In the genomic region with DNA sequence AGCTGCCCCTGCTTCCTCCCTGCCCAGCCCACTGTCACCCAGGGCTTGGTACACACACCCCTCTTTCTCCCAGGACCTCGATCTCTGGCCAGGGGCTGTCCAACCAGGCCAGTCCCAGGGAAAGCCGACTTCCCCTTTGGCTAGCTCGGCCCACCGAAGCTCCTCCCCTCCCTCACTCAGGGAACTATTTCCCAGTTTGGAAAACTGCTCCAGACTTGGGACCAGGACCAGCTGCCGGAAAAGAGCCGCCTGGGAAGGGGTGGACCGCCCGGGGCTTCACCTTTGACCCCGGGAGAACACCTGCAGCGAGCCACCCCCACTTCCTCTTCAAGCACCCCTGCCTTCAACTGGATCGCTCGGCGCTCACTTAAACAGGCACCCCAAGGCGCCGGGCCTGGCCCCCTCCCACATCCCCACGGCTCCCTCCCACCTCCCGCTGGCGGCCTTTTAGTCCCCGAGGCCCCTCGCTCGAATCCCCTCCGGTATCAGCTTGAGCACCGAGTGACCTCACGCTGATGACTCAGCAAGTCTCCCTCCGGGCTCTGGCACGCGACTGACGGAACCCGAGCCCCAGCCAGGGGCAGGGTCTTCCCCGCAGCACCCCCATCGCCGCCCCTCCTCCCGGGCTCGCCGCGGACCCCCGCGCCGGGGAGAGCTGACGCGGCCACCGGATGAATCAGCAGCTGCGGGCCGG, we compare ENCODE assay signal across 1 cellular context.
TF ChIP-seq lines count a peak whose summit lies in the region.

No MANE protein-coding gene starts in this region.

TF ChIP-seq in GM12878, 131 proteins besides CTCF, POLR2A, EP300 and RAD21 (continued from another document and continues in another):
- TF ChIP-seq, protein P1, sequence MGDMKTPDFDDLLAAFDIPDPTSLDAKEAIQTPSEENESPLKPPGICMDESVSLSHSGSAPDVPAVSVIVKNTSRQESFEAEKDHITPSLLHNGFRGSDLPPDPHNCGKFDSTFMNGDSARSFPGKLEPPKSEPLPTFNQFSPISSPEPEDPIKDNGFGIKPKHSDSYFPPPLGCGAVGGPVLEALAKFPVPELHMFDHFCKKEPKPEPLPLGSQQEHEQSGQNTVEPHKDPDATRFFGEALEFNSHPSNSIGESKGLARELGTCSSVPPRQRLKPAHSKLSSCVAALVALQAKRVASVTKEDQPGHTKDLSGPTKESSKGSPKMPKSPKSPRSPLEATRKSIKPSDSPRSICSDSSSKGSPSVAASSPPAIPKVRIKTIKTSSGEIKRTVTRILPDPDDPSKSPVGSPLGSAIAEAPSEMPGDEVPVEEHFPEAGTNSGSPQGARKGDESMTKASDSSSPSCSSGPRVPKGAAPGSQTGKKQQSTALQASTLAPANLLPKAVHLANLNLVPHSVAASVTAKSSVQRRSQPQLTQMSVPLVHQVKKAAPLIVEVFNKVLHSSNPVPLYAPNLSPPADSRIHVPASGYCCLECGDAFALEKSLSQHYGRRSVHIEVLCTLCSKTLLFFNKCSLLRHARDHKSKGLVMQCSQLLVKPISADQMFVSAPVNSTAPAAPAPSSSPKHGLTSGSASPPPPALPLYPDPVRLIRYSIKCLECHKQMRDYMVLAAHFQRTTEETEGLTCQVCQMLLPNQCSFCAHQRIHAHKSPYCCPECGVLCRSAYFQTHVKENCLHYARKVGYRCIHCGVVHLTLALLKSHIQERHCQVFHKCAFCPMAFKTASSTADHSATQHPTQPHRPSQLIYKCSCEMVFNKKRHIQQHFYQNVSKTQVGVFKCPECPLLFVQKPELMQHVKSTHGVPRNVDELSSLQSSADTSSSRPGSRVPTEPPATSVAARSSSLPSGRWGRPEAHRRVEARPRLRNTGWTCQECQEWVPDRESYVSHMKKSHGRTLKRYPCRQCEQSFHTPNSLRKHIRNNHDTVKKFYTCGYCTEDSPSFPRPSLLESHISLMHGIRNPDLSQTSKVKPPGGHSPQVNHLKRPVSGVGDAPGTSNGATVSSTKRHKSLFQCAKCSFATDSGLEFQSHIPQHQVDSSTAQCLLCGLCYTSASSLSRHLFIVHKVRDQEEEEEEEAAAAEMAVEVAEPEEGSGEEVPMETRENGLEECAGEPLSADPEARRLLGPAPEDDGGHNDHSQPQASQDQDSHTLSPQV (IDR thresholded peaks at IDR 0.05): no peak
- TF ChIP-seq, protein P2, sequence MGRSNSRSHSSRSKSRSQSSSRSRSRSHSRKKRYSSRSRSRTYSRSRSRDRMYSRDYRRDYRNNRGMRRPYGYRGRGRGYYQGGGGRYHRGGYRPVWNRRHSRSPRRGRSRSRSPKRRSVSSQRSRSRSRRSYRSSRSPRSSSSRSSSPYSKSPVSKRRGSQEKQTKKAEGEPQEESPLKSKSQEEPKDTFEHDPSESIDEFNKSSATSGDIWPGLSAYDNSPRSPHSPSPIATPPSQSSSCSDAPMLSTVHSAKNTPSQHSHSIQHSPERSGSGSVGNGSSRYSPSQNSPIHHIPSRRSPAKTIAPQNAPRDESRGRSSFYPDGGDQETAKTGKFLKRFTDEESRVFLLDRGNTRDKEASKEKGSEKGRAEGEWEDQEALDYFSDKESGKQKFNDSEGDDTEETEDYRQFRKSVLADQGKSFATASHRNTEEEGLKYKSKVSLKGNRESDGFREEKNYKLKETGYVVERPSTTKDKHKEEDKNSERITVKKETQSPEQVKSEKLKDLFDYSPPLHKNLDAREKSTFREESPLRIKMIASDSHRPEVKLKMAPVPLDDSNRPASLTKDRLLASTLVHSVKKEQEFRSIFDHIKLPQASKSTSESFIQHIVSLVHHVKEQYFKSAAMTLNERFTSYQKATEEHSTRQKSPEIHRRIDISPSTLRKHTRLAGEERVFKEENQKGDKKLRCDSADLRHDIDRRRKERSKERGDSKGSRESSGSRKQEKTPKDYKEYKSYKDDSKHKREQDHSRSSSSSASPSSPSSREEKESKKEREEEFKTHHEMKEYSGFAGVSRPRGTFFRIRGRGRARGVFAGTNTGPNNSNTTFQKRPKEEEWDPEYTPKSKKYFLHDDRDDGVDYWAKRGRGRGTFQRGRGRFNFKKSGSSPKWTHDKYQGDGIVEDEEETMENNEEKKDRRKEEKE (IDR thresholded peaks at IDR 0.05): no peak
- no peak for TF ChIP-seq SREBF1 (IDR thresholded peaks at IDR 0.05; ENCODE audit: low read length)
- no peak for TF ChIP-seq SUPT20H (IDR thresholded peaks at IDR 0.05; ENCODE audit: borderline replicate concordance, control insufficient read depth, low read depth, low read length)
- TF ChIP-seq JUNB (IDR thresholded peaks at IDR 0.05): no peak; the same call in 1 of the 2 replicates
- TF ChIP-seq TARDBP (IDR thresholded peaks at IDR 0.05; ENCODE audit: borderline replicate concordance): no peak
- TF ChIP-seq SP1 (IDR thresholded peaks at IDR 0.05; ENCODE audit: low read depth, low read length): no peak
- no peak for TF ChIP-seq NFXL1 (IDR thresholded peaks at IDR 0.05; ENCODE audit: borderline replicate concordance)
- no peak for TF ChIP-seq CBFB (IDR thresholded peaks at IDR 0.05; ENCODE audit: low read depth)
- peak; percentile 20; the same call in 1 of the 2 replicates for TF ChIP-seq NBN (IDR thresholded peaks at IDR 0.05)
- peak; percentile 32; the same call in 1 of the 2 replicates for TF ChIP-seq MTA2 (IDR thresholded peaks at IDR 0.05; ENCODE audit: low read depth)
- TF ChIP-seq TCF12 (IDR thresholded peaks at IDR 0.05; ENCODE audit: low read depth, low read length): no peak
- no peak for TF ChIP-seq NR2C2 (IDR thresholded peaks at IDR 0.05; ENCODE audit: borderline replicate concordance, control insufficient read depth, insufficient read length, low read depth)
- TF ChIP-seq BRCA1 (IDR thresholded peaks at IDR 0.05; ENCODE audit: low read depth, low read length): no peak
- TF ChIP-seq HDGF (IDR thresholded peaks at IDR 0.05): no peak
- no peak for TF ChIP-seq ZNF384 (IDR thresholded peaks at IDR 0.05; ENCODE audit: borderline replicate concordance, low read depth, low read length)
- no peak for TF ChIP-seq RELA (IDR thresholded peaks at IDR 0.05; ENCODE audit: borderline replicate concordance, partially characterized antibody)
- TF ChIP-seq HDAC6 (IDR thresholded peaks at IDR 0.05; ENCODE audit: unreplicated experiment): no peak
- TF ChIP-seq KDM1A (IDR thresholded peaks at IDR 0.05; ENCODE audit: borderline replicate concordance): no peak
- no peak for TF ChIP-seq SREBF2 (IDR thresholded peaks at IDR 0.05; ENCODE audit: low read length)
- TF ChIP-seq BACH1 (IDR thresholded peaks at IDR 0.05; ENCODE audit: borderline replicate concordance): peak; percentile 87
- TF ChIP-seq EGR1 (IDR thresholded peaks at IDR 0.05; ENCODE audit: borderline replicate concordance in 1 of 2, low read depth in 2 of 2, low read length in 2 of 2): peak in 1 of 2 experiments; percentile 36; a peak in 1 of 3 replicates
- TF ChIP-seq, protein P3, sequence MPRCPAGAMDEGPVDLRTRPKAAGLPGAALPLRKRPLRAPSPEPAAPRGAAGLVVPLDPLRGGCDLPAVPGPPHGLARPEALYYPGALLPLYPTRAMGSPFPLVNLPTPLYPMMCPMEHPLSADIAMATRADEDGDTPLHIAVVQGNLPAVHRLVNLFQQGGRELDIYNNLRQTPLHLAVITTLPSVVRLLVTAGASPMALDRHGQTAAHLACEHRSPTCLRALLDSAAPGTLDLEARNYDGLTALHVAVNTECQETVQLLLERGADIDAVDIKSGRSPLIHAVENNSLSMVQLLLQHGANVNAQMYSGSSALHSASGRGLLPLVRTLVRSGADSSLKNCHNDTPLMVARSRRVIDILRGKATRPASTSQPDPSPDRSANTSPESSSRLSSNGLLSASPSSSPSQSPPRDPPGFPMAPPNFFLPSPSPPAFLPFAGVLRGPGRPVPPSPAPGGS (IDR thresholded peaks at IDR 0.05; ENCODE audit: borderline replicate concordance, insufficient read depth, low read depth, low read length, poor library complexity, severe bottlenecking): no peak
- TF ChIP-seq, protein P4, sequence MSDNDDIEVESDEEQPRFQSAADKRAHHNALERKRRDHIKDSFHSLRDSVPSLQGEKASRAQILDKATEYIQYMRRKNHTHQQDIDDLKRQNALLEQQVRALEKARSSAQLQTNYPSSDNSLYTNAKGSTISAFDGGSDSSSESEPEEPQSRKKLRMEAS (IDR thresholded peaks at IDR 0.05; ENCODE audit: low read depth, low read length): no peak
- TF ChIP-seq ZNF217 (IDR thresholded peaks at IDR 0.05): no peak
- TF ChIP-seq KLF5 (IDR thresholded peaks at IDR 0.05; ENCODE audit: partially characterized antibody): no peak
- TF ChIP-seq CREB1 (IDR thresholded peaks at IDR 0.05; ENCODE audit: low read depth): no peak
- no peak for TF ChIP-seq POLR2AphosphoS2 (IDR thresholded peaks at IDR 0.05; ENCODE audit: low read depth, low read length)
- TF ChIP-seq, protein P5, sequence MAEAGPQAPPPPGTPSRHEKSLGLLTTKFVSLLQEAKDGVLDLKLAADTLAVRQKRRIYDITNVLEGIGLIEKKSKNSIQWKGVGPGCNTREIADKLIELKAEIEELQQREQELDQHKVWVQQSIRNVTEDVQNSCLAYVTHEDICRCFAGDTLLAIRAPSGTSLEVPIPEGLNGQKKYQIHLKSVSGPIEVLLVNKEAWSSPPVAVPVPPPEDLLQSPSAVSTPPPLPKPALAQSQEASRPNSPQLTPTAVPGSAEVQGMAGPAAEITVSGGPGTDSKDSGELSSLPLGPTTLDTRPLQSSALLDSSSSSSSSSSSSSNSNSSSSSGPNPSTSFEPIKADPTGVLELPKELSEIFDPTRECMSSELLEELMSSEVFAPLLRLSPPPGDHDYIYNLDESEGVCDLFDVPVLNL (IDR thresholded peaks at IDR 0.05; ENCODE audit: low read depth, low read length): no peak
- TF ChIP-seq ZNF24 (IDR thresholded peaks at IDR 0.05): no peak
- TF ChIP-seq SRF (IDR thresholded peaks at IDR 0.05; ENCODE audit: low read depth in 2 of 2, low read length in 2 of 2): no peak
- TF ChIP-seq IKZF1 (conservative IDR thresholded peaks at IDR 0.05): peak; percentile 74
- TF ChIP-seq, protein P6, sequence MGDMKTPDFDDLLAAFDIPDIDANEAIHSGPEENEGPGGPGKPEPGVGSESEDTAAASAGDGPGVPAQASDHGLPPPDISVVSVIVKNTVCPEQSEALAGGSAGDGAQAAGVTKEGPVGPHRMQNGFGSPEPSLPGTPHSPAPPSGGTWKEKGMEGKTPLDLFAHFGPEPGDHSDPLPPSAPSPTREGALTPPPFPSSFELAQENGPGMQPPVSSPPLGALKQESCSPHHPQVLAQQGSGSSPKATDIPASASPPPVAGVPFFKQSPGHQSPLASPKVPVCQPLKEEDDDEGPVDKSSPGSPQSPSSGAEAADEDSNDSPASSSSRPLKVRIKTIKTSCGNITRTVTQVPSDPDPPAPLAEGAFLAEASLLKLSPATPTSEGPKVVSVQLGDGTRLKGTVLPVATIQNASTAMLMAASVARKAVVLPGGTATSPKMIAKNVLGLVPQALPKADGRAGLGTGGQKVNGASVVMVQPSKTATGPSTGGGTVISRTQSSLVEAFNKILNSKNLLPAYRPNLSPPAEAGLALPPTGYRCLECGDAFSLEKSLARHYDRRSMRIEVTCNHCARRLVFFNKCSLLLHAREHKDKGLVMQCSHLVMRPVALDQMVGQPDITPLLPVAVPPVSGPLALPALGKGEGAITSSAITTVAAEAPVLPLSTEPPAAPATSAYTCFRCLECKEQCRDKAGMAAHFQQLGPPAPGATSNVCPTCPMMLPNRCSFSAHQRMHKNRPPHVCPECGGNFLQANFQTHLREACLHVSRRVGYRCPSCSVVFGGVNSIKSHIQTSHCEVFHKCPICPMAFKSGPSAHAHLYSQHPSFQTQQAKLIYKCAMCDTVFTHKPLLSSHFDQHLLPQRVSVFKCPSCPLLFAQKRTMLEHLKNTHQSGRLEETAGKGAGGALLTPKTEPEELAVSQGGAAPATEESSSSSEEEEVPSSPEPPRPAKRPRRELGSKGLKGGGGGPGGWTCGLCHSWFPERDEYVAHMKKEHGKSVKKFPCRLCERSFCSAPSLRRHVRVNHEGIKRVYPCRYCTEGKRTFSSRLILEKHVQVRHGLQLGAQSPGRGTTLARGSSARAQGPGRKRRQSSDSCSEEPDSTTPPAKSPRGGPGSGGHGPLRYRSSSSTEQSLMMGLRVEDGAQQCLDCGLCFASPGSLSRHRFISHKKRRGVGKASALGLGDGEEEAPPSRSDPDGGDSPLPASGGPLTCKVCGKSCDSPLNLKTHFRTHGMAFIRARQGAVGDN (IDR thresholded peaks at IDR 0.05): no peak
- no peak for TF ChIP-seq SMAD1 (IDR thresholded peaks at IDR 0.05; ENCODE audit: low read depth, partially characterized antibody)
- TF ChIP-seq BHLHE40 (IDR thresholded peaks at IDR 0.05; ENCODE audit: borderline replicate concordance in 1 of 2, low read depth in 2 of 2, low read length in 1 of 2): peak; percentile 80 to 93
- TF ChIP-seq, protein P7, sequence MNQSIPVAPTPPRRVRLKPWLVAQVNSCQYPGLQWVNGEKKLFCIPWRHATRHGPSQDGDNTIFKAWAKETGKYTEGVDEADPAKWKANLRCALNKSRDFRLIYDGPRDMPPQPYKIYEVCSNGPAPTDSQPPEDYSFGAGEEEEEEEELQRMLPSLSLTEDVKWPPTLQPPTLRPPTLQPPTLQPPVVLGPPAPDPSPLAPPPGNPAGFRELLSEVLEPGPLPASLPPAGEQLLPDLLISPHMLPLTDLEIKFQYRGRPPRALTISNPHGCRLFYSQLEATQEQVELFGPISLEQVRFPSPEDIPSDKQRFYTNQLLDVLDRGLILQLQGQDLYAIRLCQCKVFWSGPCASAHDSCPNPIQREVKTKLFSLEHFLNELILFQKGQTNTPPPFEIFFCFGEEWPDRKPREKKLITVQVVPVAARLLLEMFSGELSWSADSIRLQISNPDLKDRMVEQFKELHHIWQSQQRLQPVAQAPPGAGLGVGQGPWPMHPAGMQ (IDR thresholded peaks at IDR 0.05; ENCODE audit: borderline replicate concordance): no peak
- TF ChIP-seq, protein P8, sequence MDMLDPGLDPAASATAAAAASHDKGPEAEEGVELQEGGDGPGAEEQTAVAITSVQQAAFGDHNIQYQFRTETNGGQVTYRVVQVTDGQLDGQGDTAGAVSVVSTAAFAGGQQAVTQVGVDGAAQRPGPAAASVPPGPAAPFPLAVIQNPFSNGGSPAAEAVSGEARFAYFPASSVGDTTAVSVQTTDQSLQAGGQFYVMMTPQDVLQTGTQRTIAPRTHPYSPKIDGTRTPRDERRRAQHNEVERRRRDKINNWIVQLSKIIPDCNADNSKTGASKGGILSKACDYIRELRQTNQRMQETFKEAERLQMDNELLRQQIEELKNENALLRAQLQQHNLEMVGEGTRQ (IDR thresholded peaks at IDR 0.05; ENCODE audit: borderline replicate concordance, low read depth, low read length): no peak
- no peak; the same call in 1 of the 2 replicates for TF ChIP-seq GABPA (IDR thresholded peaks at IDR 0.05; ENCODE audit: low read depth)
